22 cellular contexts compared by ENCODE assay signal in the genomic region with DNA sequence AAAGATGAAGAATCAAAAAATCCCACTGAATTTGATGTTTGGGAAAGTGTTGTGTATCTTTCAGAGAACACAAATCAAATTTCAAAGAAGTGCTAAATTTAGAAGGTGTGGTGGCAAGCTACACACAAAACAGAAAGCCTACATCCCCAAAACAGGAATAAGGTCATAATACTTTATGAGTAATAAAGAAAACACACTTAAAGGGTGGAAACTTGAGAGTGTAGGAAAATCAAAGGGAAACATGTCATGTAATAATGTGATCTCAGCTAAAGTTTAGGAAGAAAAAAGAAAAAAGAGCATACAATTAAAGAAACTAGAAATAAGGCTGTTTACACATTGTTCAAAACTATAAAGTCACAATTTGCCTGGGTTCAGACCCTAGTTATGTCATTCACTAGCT.
DNase-seq lines count a peak whose midpoint lies in the region; ATAC-seq, FAIRE-seq and TF ChIP-seq lines count a peak whose summit lies in the region.
"Had no signal": no experiment of that assay in that cellular context is flagged by ENCODE, and none has a peak within 500 bp of the region (broad histone marks: within the 10 kb centered on the region; RNA-seq: fewer than 3 reads in every experiment).

No MANE protein-coding gene starts in this region.

- H2AFZ ChIP-seq in endothelial cell of umbilical vein (ENCODE audit: low read depth, low read length) = peak overlapping the region; percentile 6
- H2AFZ ChIP-seq in neuronal stem cell (ENCODE audit: low read length) = peak overlapping the region; percentile 6

- H3K23ac ChIP-seq in neuronal stem cell (ENCODE audit: low read depth, low read length, poor library complexity) = no peak overlapping the region

- dilution Hi-C loops in endothelial cell of umbilical vein (cut with MboI; ENCODE audit: extremely low pct_ligation_motif_present, low sequenced_read_pairs) = no loop called here

- TF ChIP-seq POLR2A in endothelial cell of umbilical vein (IDR thresholded peaks at IDR 0.05; ENCODE audit: low read depth, low read length) = no peak

- no peak for ATAC-seq in left lobe of liver
- ATAC-seq: A549 had no signal

- no peak overlapping the region for H3K14ac ChIP-seq in neuronal stem cell (ENCODE audit: low read length)

- peak; percentile 20 for DNase-seq in MV-4-11 (lab: John Stamatoyannopoulos, UW)
- DNase-seq in astrocyte of the spinal cord (ENCODE audit: low read depth, low spot score) = peak; percentile 17
- DNase-seq in endothelial cell of umbilical vein (ENCODE audit: low read depth, low spot score) = peak; percentile 75
- DNase-seq in neuronal stem cell (ENCODE audit: low spot score) = no peak
- no peak for DNase-seq in left lobe of liver (ENCODE audit: low spot score)
- DNase-seq in coronary artery (ENCODE audit: low spot score) = no peak
- DNase-seq in DMS79 (lab: John Stamatoyannopoulos, UW) = no peak
- DNase-seq in DMS 273 (lab: John Stamatoyannopoulos, UW; ENCODE audit: unreplicated experiment) = no peak
- DNase-seq: 8988T; ACHN; C1 segment of cervical spinal cord; Calu3; CD4-positive, alpha-beta memory T cell; COR-L47; DMS153; EL; GDM1; GOT3 had no signal

- no peaks in the 10 kb centered on the region for H3K27me3 ChIP-seq in endothelial cell of umbilical vein (ENCODE audit: control insufficient read depth in 2 of 2, insufficient read depth in 2 of 2, low read length in 2 of 2)
- H3K27me3 ChIP-seq in neuronal stem cell (ENCODE audit: control insufficient read depth in 3 of 3, insufficient read depth in 3 of 3, low read depth in 1 of 3, low read length in 3 of 3) = no peaks in the 10 kb centered on the region

- H3K4me1 ChIP-seq in endothelial cell of umbilical vein (ENCODE audit: control insufficient read depth, extremely low read depth, insufficient read depth, low read length) = peaks cover 14% of the 10 kb centered on the region
- H3K4me1 ChIP-seq in neuronal stem cell (ENCODE audit: control insufficient read depth in 2 of 2, insufficient read depth in 1 of 2, low read depth in 1 of 2, low read length in 2 of 2) = peaks cover 0 to 5% of the 10 kb centered on the region in 2 donors
- H3K4me1 ChIP-seq: A549 had no signal

- no peak overlapping the region for H3K18ac ChIP-seq in neuronal stem cell (ENCODE audit: low read length)

- no peak overlapping the region for H2AK5ac ChIP-seq in neuronal stem cell (ENCODE audit: low read depth, low read length)

- H3K4me3 ChIP-seq in astrocyte of the spinal cord (ENCODE audit: low read depth, low read length) (no peak overlapping the region), endothelial cell of umbilical vein (replicated peaks in 1 of 3; ENCODE audit: insufficient read depth in 1 of 3, low read depth in 1 of 3, low read length in 3 of 3) (no peak overlapping the region), neuronal stem cell (ENCODE audit: low read length in 2 of 2) (no peak overlapping the region), coronary artery (no peak overlapping the region)
- H3K4me3 ChIP-seq: A549, HAP-1 had no signal

- no peaks in the 10 kb centered on the region for H3K79me2 ChIP-seq in endothelial cell of umbilical vein (ENCODE audit: control insufficient read depth, insufficient read depth, low read length)

- TF ChIP-seq CTCF in astrocyte of the spinal cord (IDR thresholded peaks at IDR 0.05; ENCODE audit: low read depth, low read length) (no peak), endothelial cell of umbilical vein (IDR thresholded peaks at IDR 0.05; ENCODE audit: extremely low read depth in 1 of 2, insufficient read depth in 1 of 2, low read depth in 1 of 2, low read length in 2 of 2) (no peak), coronary artery (IDR thresholded peaks at IDR 0.05) (no peak)

- H3K9ac ChIP-seq in endothelial cell of umbilical vein (replicated peaks; ENCODE audit: extremely low read depth, insufficient read depth, low read length) = no peak overlapping the region
- no peak overlapping the region for H3K9ac ChIP-seq in neuronal stem cell (ENCODE audit: low read depth, low read length, poor library complexity)

- H3K36me3 ChIP-seq in endothelial cell of umbilical vein (ENCODE audit: control insufficient read depth in 2 of 2, extremely low read depth in 1 of 2, insufficient read depth in 2 of 2, low read length in 2 of 2) (no peaks in the 10 kb centered on the region), neuronal stem cell (replicated peaks in 1 of 2; ENCODE audit: control insufficient read depth in 2 of 2, insufficient read depth in 2 of 2, low read length in 2 of 2) (no peaks in the 10 kb centered on the region)
- H3K36me3 ChIP-seq: HAP-1 had no signal

- H4K8ac ChIP-seq in neuronal stem cell (ENCODE audit: low read depth, low read length) = no peak overlapping the region

- H3K4me2 ChIP-seq in endothelial cell of umbilical vein (ENCODE audit: insufficient read depth, low read length) (peak overlapping the region; percentile 62), neuronal stem cell (ENCODE audit: insufficient read depth, low read length, poor library complexity, severe bottlenecking) (no peak overlapping the region)
- H3K4me2 ChIP-seq: A549 had no signal

- no peak overlapping the region for H2BK15ac ChIP-seq in neuronal stem cell (ENCODE audit: low read length)

- no peaks in the 10 kb centered on the region for H4K20me1 ChIP-seq in endothelial cell of umbilical vein (replicated peaks; ENCODE audit: control insufficient read depth, extremely low read depth, insufficient read depth, low read length)

- CTCF ChIA-PET in endothelial cell of umbilical vein (lab: Charles Lee) = interaction anchor here (0.5 to 2.2 kb wide), 4 partner anchors 17 to 668 kb away, joined by 3 to 5 read pairs (median 4); no protein-coding TSS in a partner anchor

- intact Hi-C loops in endothelial cell of umbilical vein (cut with micrococcal nuclease) = loop anchor here (10.0 kb wide), 1 partner anchor 665 kb away; the partner anchor contains the start of gene PCDH17

- no peak overlapping the region for H2BK5ac ChIP-seq in neuronal stem cell (ENCODE audit: low read length)

- peak; percentile 21 for FAIRE-seq in endothelial cell of umbilical vein (lab: Jason Lieb, UNC)
- FAIRE-seq: A549, GM12892, H54 had no signal

- no peaks in the 10 kb centered on the region for H3K9me3 ChIP-seq in endothelial cell of umbilical vein (replicated peaks; ENCODE audit: control insufficient read depth, insufficient read depth, low read length)
- H3K9me3 ChIP-seq in neuronal stem cell (replicated peaks in 1 of 2; ENCODE audit: control insufficient read depth in 2 of 2, insufficient read depth in 1 of 2, low read depth in 1 of 2, low read length in 2 of 2) = no peaks in the 10 kb centered on the region
- H3K9me3 ChIP-seq: A549, HAP-1 had no signal

- no peak overlapping the region for H2BK12ac ChIP-seq in neuronal stem cell (ENCODE audit: low read length)

- H2BK120ac ChIP-seq in neuronal stem cell (ENCODE audit: low read depth, low read length) = no peak overlapping the region

- POLR2A ChIA-PET in endothelial cell of umbilical vein (lab: Charles Lee) = no interaction called here

- peak overlapping the region; percentile 48 for H3K27ac ChIP-seq in endothelial cell of umbilical vein (ENCODE audit: insufficient read depth, low read depth, low read length)
- H3K27ac ChIP-seq in neuronal stem cell (replicated peaks; ENCODE audit: low read length) = no peak overlapping the region
- H3K27ac ChIP-seq in coronary artery = no peak overlapping the region
- H3K27ac ChIP-seq: A549 had no signal

- no peaks in the 10 kb centered on the region for H3K9me1 ChIP-seq in endothelial cell of umbilical vein (replicated peaks; ENCODE audit: control insufficient read depth, extremely low read depth, insufficient read depth, low read length)

- no peak overlapping the region for H4K91ac ChIP-seq in neuronal stem cell (ENCODE audit: low read depth, low read length, poor library complexity)

- no peak overlapping the region for H3K4ac ChIP-seq in neuronal stem cell (ENCODE audit: low read length)

- H3K79me1 ChIP-seq in neuronal stem cell (ENCODE audit: low read depth, low read length) = no peaks in the 10 kb centered on the region

- in situ Hi-C loops in astrocyte of the spinal cord (cut with HindIII; ENCODE audit: low sequenced_read_pairs) = no loop called here

- no TSS peak for BruUV-seq in endothelial cell of umbilical vein (replicated peaks; lab: Mats Ljungman, UMichigan)

TF ChIP-seq in endothelial cell of umbilical vein, 7 proteins besides CTCF, POLR2A, EP300 and RAD21:
- no peak for TF ChIP-seq EZH2 (IDR thresholded peaks at IDR 0.05; ENCODE audit: borderline replicate concordance, low read depth, low read length, severe bottlenecking)
- TF ChIP-seq JUN (IDR thresholded peaks at IDR 0.05; ENCODE audit: borderline replicate concordance, insufficient read depth, insufficient read length, low read depth) = peak; percentile 68
- peak; percentile 16 for TF ChIP-seq FOS (IDR thresholded peaks at IDR 0.05; ENCODE audit: borderline replicate concordance, insufficient read depth, low read length)
- TF ChIP-seq POLR2AphosphoS5 (IDR thresholded peaks at IDR 0.05; ENCODE audit: insufficient read depth, low read depth, low read length) = no peak
- TF ChIP-seq GATA2 (IDR thresholded peaks at IDR 0.05; ENCODE audit: insufficient read depth, insufficient read length, low read depth, low read length) = no peak
- TF ChIP-seq MYC (IDR thresholded peaks at IDR 0.05; ENCODE audit: low read depth, low read length) = no peak

Comparison
In these comparisons a context has a peak if more than half of its experiments do, and no peak if none do; other contexts are left out.
1. DNase-seq: peak in MV-4-11 (single experiment), astrocyte of the spinal cord (single experiment) and endothelial cell of umbilical vein (single experiment); none in neuronal stem cell (single experiment), left lobe of liver (single experiment), coronary artery (single experiment), DMS79 (single experiment) and DMS 273 (single experiment).